Comparison of ENCODE assay signal across 9 cellular contexts in the genomic region with DNA sequence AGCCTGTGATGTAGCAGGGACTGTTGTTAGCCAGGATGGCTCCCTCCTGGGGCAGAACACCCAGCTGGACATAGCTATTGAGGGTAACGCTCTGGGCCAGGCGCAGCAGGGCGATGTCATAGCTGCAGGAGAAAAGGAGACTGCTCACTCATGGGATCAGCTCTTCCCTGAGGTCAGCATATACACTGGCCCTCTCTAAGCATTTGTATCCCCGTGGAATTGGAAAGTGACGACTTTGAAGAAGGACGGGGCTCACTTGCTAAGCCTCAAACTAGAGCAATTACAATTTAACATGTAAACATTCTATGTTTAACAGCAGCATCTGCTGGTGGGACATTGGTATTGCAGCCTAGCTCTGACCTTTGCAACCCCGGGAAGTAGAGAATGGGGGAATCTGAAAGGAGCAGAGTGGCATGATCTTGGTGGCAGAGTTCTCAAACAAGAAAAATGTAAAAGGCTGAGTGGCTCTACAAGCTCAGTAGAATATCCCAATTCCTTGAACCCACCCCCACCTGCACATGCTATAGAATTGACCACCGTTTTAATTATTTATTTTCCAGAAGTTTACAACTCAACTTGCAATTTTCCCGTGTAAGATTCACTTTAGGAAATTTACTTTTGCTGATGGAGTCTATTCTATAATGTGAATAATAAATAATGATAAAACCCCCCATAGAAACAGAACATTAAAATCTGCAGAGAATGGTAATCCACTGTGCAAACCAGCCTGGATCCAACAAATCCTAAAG. TPM values are rescaled to one million over a fixed set of nuclear protein-coding genes. Genes with fewer than 3 reads are reported as not detected.
A peak's percentile ranks its signal among the peaks of the same experiment; 100 is the strongest.
DNase-seq lines count a peak whose midpoint lies in the region; ATAC-seq and TF ChIP-seq lines count a peak whose summit lies in the region.
"Had no signal": no experiment of that assay in that cellular context is flagged by ENCODE, and none has a peak within 500 bp of the region (broad histone marks: within the 10 kb centered on the region; RNA-seq: fewer than 3 reads in every experiment).

No MANE protein-coding gene starts in this region.

- H3K36me3 ChIP-seq in PC-3 (ENCODE audit: low read depth, low read length) (no peaks in the 10 kb centered on the region), fibroblast of lung (ENCODE audit: control insufficient read depth, insufficient read depth, low read length) (no peaks in the 10 kb centered on the region), stomach (no peaks in the 10 kb centered on the region)

- BruUV-seq in PC-3 (replicated peaks; lab: Mats Ljungman, UMichigan): no TSS peak

- H3K9me3 Mint-ChIP-seq in activated T-cell treated with anti-CD3 and anti-CD28 coated beads, Interleukin-2, amount 50 U/mL, for 72 hours: no peaks in the 10 kb centered on the region
- H3K9me3 Mint-ChIP-seq in natural killer cell treated with Interleukin-12 subunit alpha and Interleukin-12 subunit beta and Interleukin-15 and Interleukin-18, amount 100 ng/mL, for 72 hours: no peaks in the 10 kb centered on the region

- H2AFZ ChIP-seq in PC-3 (ENCODE audit: low read length): peak overlapping the region; percentile 93
- H2AFZ ChIP-seq in fibroblast of lung (ENCODE audit: low read length): peak overlapping the region; percentile 90

- no peaks in the 10 kb centered on the region for H3K36me3 Mint-ChIP-seq in activated T-cell treated with anti-CD3 and anti-CD28 coated beads, Interleukin-2, amount 50 U/mL, for 72 hours (ENCODE audit: insufficient read depth in 2 of 2)
- H3K36me3 Mint-ChIP-seq in natural killer cell treated with Interleukin-12 subunit alpha and Interleukin-12 subunit beta and Interleukin-15 and Interleukin-18, amount 100 ng/mL, for 72 hours: no peaks in the 10 kb centered on the region

- no peak for TF ChIP-seq EP300 in stomach (IDR thresholded peaks at IDR 0.05)

- no peak for TF ChIP-seq POLR2A in stomach (IDR thresholded peaks at IDR 0.05)

- H3K4me2 ChIP-seq in PC-3 (ENCODE audit: low read length) (peak overlapping the region; percentile 84), fibroblast of lung (ENCODE audit: extremely low read depth, insufficient read depth, low read length) (peak overlapping the region; percentile 72)

- peaks cover 11% of the 10 kb centered on the region for H3K4me1 ChIP-seq in PC-3 (ENCODE audit: insufficient read depth, low read length)
- H3K4me1 ChIP-seq in fibroblast of lung (ENCODE audit: control insufficient read depth, extremely low read depth, insufficient read depth, low read length): peaks cover 2% of the 10 kb centered on the region
- peaks cover 0 to 7% (median 6%) of the 10 kb centered on the region in 4 donors for H3K4me1 ChIP-seq in stomach

- no peaks in the 10 kb centered on the region for H3K9me2 ChIP-seq in PC-3 (replicated peaks; ENCODE audit: low read length)

- H3K9me3 ChIP-seq in PC-3 (ENCODE audit: low read length) (no peaks in the 10 kb centered on the region), fibroblast of lung (ENCODE audit: control insufficient read depth, insufficient read depth, low read depth, low read length) (no peaks in the 10 kb centered on the region), stomach (no peaks in the 10 kb centered on the region)

- H3K79me2 ChIP-seq in PC-3 (ENCODE audit: low read length) (no peaks in the 10 kb centered on the region), fibroblast of lung (ENCODE audit: control insufficient read depth, insufficient read depth, low read length) (no peaks in the 10 kb centered on the region)

- H3K4me3 ChIP-seq in PC-3 (ENCODE audit: low read length): peak overlapping the region; percentile 60
- H3K4me3 ChIP-seq in fibroblast of lung (replicated peaks in 1 of 4; ENCODE audit: control extremely low read depth in 1 of 4, insufficient read depth in 1 of 4, low read depth in 3 of 4, low read length in 4 of 4): peak overlapping the region in 1 of 4 experiments; percentile 6
- peak overlapping the region; percentile 13 to 28 (median 23) for H3K4me3 ChIP-seq in stomach

- peak; percentile 66 for DNase-seq in DMS53 treated with DMSO at 0.1 percent for 48 hours (lab: John Stamatoyannopoulos, UW; ENCODE audit: unreplicated experiment)
- peak; percentile 78 for DNase-seq in HuH-7.5 (ENCODE audit: low spot score)
- peak; percentile 88 for DNase-seq in PC-3
- peak; percentile 67 to 75 for DNase-seq in activated T-cell treated with anti-CD3 and anti-CD28 coated beads, Interleukin-2, amount 50 U/mL, for 72 hours
- peak; percentile 51 to 77 for DNase-seq in fibroblast of lung (ENCODE audit: low read depth in 2 of 2)
- DNase-seq in natural killer cell treated with Interleukin-12 subunit alpha and Interleukin-12 subunit beta and Interleukin-15 and Interleukin-18, amount 100 ng/mL, for 72 hours (ENCODE audit: low spot score): peak; percentile 73
- DNase-seq in stomach: peak; percentile 75

- peak; percentile 98 for TF ChIP-seq CTCF in PC-3 (conservative IDR thresholded peaks at IDR 0.05; ENCODE audit: low read depth, low read length)
- TF ChIP-seq CTCF in fibroblast of lung (conservative IDR thresholded peaks at IDR 0.05 in 1 of 2, IDR thresholded peaks at IDR 0.05 in 1 of 2; ENCODE audit: low read depth in 1 of 2, low read length in 2 of 2): peak; percentile 100
- peak in 6 of 7 experiments; percentile 41 to 99 (median 96) for TF ChIP-seq CTCF in stomach (IDR thresholded peaks at IDR 0.05)

- no peaks in the 10 kb centered on the region for H3K27me3 Mint-ChIP-seq in activated T-cell treated with anti-CD3 and anti-CD28 coated beads, Interleukin-2, amount 50 U/mL, for 72 hours (ENCODE audit: low read depth)
- no peaks in the 10 kb centered on the region for H3K27me3 Mint-ChIP-seq in natural killer cell treated with Interleukin-12 subunit alpha and Interleukin-12 subunit beta and Interleukin-15 and Interleukin-18, amount 100 ng/mL, for 72 hours

- H3K27ac ChIP-seq in PC-3 (ENCODE audit: low read length) (no peak overlapping the region), fibroblast of lung (ENCODE audit: insufficient read depth, low read length) (no peak overlapping the region), stomach (peak overlapping the region in 2 of 5 donors; percentile 23 to 26)

- H3K9ac ChIP-seq in PC-3 (ENCODE audit: low read length) (no peak overlapping the region), fibroblast of lung (ENCODE audit: insufficient read depth, low read length) (no peak overlapping the region)

- intact Hi-C loops in PC-3 (cut with micrococcal nuclease): loop anchor here (1.0 to 5.0 kb wide), 6 partner anchors 33 to 514 kb away; a partner anchor contains a TSS
- intact Hi-C loops in stomach (cut with DNase I; ENCODE audit: low total_unique reads): no loop called here

- 22 to 32% (median 23%) methylated on average over 7 to 9 of the region's 9 CpGs for WGBS in stomach, 5 donors

- no peaks in the 10 kb centered on the region for H4K20me1 ChIP-seq in PC-3 (ENCODE audit: low read length)
- H4K20me1 ChIP-seq in fibroblast of lung (ENCODE audit: control insufficient read depth, extremely low read depth, insufficient read depth, low read length): no peaks in the 10 kb centered on the region

- POLR2A ChIA-PET in PC-3 (lab: Charles Lee; ENCODE audit: unreplicated experiment): interaction anchor here (0.5 to 1.1 kb wide), 4 partner anchors 23 to 293 kb away, joined by 3 to 11 read pairs (median 4); a partner anchor contains a TSS

- peak overlapping the region; percentile 60 to 65 for H3K4me3 Mint-ChIP-seq in activated T-cell treated with anti-CD3 and anti-CD28 coated beads, Interleukin-2, amount 50 U/mL, for 72 hours
- H3K4me3 Mint-ChIP-seq in natural killer cell treated with Interleukin-12 subunit alpha and Interleukin-12 subunit beta and Interleukin-15 and Interleukin-18, amount 100 ng/mL, for 72 hours: peak overlapping the region; percentile 54

- no peaks in the 10 kb centered on the region for H3F3A ChIP-seq in PC-3 (ENCODE audit: low read length, unreplicated experiment)

- ATAC-seq in PC-3: peak; percentile 85
- peak; percentile 82 for ATAC-seq in activated T-cell treated with anti-CD3 and anti-CD28 coated beads, Interleukin-2, amount 50 U/mL, for 72 hours (replicated peaks in 1 of 2)
- peak; percentile 72 to 86 for ATAC-seq in natural killer cell treated with Interleukin-12 subunit alpha and Interleukin-12 subunit beta and Interleukin-15 and Interleukin-18, amount 100 ng/mL, for 72 hours
- ATAC-seq in HG03135 (IDR thresholded peaks at IDR 0.05; ENCODE audit: unreplicated experiment): no peak

- no peak overlapping the region for H3K27ac Mint-ChIP-seq in activated T-cell treated with anti-CD3 and anti-CD28 coated beads, Interleukin-2, amount 50 U/mL, for 72 hours
- peak overlapping the region; percentile 64 to 92 for H3K27ac Mint-ChIP-seq in natural killer cell treated with Interleukin-12 subunit alpha and Interleukin-12 subunit beta and Interleukin-15 and Interleukin-18, amount 100 ng/mL, for 72 hours

- CTCF ChIA-PET in PC-3 (lab: Charles Lee): interaction anchor here (0.5 to 3.0 kb wide), 11 partner anchors 9 to 354 kb away, joined by 3 to 54 read pairs (median 4); a partner anchor contains a TSS

- peaks cover 20% of the 10 kb centered on the region for H3K4me1 Mint-ChIP-seq in activated T-cell treated with anti-CD3 and anti-CD28 coated beads, Interleukin-2, amount 50 U/mL, for 72 hours (ENCODE audit: low read depth)
- peaks cover 7 to 13% of the 10 kb centered on the region in 2 donors for H3K4me1 Mint-ChIP-seq in natural killer cell treated with Interleukin-12 subunit alpha and Interleukin-12 subunit beta and Interleukin-15 and Interleukin-18, amount 100 ng/mL, for 72 hours (ENCODE audit: low read depth in 2 of 2)

- H3K27me3 ChIP-seq in PC-3 (ENCODE audit: low read length) (no peaks in the 10 kb centered on the region), fibroblast of lung (ENCODE audit: control insufficient read depth, insufficient read depth, low read length) (no peaks in the 10 kb centered on the region), stomach (peaks cover 0 to 4% (median 0%) of the 10 kb centered on the region in 3 donors)

RNA-seq across cellular contexts. Expression of a gene that starts 5.0 kb away (rescaled TPM):
- total RNA-seq in PC-3 (2014; rRNA removed): not detected in 2 replicates
- total RNA-seq in activated T-cell treated with anti-CD3 and anti-CD28 coated beads, Interleukin-2, amount 50 U/mL, for 72 hours: under 1 TPM in 1 of 2 donors, not detected in 1; 0.26 TPM
- total RNA-seq in fibroblast of lung: not detected in 2 replicates
- polyA plus RNA-seq in fibroblast of lung: not detected in 2 replicates
- not detected in 2 replicates for polyA plus RNA-seq in fibroblast of lung (2012)
- not detected in 2 replicates for polyA minus RNA-seq in fibroblast of lung (ENCODE audit: low replicate concordance)
- under 1 TPM in 1 of 2 donors, not detected in 1; 0.31 TPM for total RNA-seq in natural killer cell treated with Interleukin-12 subunit alpha and Interleukin-12 subunit beta and Interleukin-15 and Interleukin-18, amount 100 ng/mL, for 72 hours
- not detected for total RNA-seq in stomach
- not detected for polyA plus RNA-seq in stomach
- total RNA-seq: mononuclear cell had no signal

RNA-seq across cellular contexts. Expression of a gene that starts 17.5 kb away (rescaled TPM):
- total RNA-seq in PC-3 (2014; rRNA removed) (not detected in 2 replicates), fibroblast of lung (not detected in 2 replicates), stomach (10 to 100 TPM in 3 of 5 donors, 1 to 10 TPM in 2; 3.5 to 33.0 (median 14.6) TPM)
- 100 to 1,000 TPM; 102 to 104 TPM for total RNA-seq in activated T-cell treated with anti-CD3 and anti-CD28 coated beads, Interleukin-2, amount 50 U/mL, for 72 hours
- polyA plus RNA-seq in fibroblast of lung (not detected in 2 replicates), stomach (1 to 10 TPM; 2.2 to 4.4 (median 3.4) TPM)
- polyA plus RNA-seq in fibroblast of lung (2012): not detected in 2 replicates
- polyA minus RNA-seq in fibroblast of lung (ENCODE audit: low replicate concordance): not detected in 2 replicates
- 100 to 1,000 TPM in 1 of 2 donors, 10 to 100 TPM in 1; 93.6 to 115 TPM for total RNA-seq in natural killer cell treated with Interleukin-12 subunit alpha and Interleukin-12 subunit beta and Interleukin-15 and Interleukin-18, amount 100 ng/mL, for 72 hours

RNA-seq across cellular contexts. Expression of a gene that starts 49.8 kb away (rescaled TPM):
- total RNA-seq in PC-3 (2014; rRNA removed) (93.4 and 101 TPM in 2 replicates), fibroblast of lung (25.9 and 115 TPM in 2 replicates), stomach (100 to 1,000 TPM in 1 of 5 donors, 10 to 100 TPM in 3, 1 to 10 TPM in 1; 4.1 to 155 (median 40.4) TPM)
- 10 to 100 TPM; 12.6 to 13.0 TPM for total RNA-seq in activated T-cell treated with anti-CD3 and anti-CD28 coated beads, Interleukin-2, amount 50 U/mL, for 72 hours
- polyA plus RNA-seq in fibroblast of lung (25.2 and 74.2 TPM in 2 replicates), stomach (10 to 100 TPM in 1 of 3 donors, 1 to 10 TPM in 2; 3.4 to 11.8 (median 7.7) TPM)
- 29.2 and 74.1 TPM in 2 replicates for polyA plus RNA-seq in fibroblast of lung (2012)
- polyA minus RNA-seq in fibroblast of lung (ENCODE audit: low replicate concordance): 28.5 and 191 TPM in 2 replicates
- 10 to 100 TPM; 13.2 to 23.5 TPM for total RNA-seq in natural killer cell treated with Interleukin-12 subunit alpha and Interleukin-12 subunit beta and Interleukin-15 and Interleukin-18, amount 100 ng/mL, for 72 hours
